8 cellular contexts compared by ENCODE assay signal in genomic region chr12:76878899-76879709, GRCh38. TPM values are rescaled to one million over a fixed set of nuclear protein-coding genes. Genes with fewer than 3 reads are reported as not detected.
DNase-seq lines count a peak whose midpoint lies in the region; TF ChIP-seq lines count a peak whose summit lies in the region.

Gene CSRP2 (minus strand): TSS chr12:76879019. CDS start chr12:76866260, 12,759 bp downstream.

- H3K23ac ChIP-seq in H9 (ENCODE audit: insufficient read length, low read depth, low read length): no peak within 1 kb of the TSS

- H2BK5ac ChIP-seq in H9 (ENCODE audit: insufficient read length, low read length): no peak within 1 kb of the TSS

- peaks cover 4% of the 10 kb centered on the region for H3K27me3 Mint-ChIP-seq in H9 (ENCODE audit: low read depth)
- peaks cover 55% of the 10 kb centered on the region for H3K27me3 Mint-ChIP-seq in activated naive CD8-positive, alpha-beta T cell treated with anti-CD3 and anti-CD28 coated beads for 36 hours

- H3K4me2 ChIP-seq in H9 (ENCODE audit: insufficient read depth, insufficient read length, low read length) (peak within 1 kb of the TSS; percentile 79), osteoblast (ENCODE audit: insufficient read depth, low read length) (peak within 1 kb of the TSS; percentile 94)

- H2AK5ac ChIP-seq in H9 (ENCODE audit: insufficient read length, low read length): no peak within 1 kb of the TSS

- peaks cover 0 to 2% (median 2%) of the 10 kb centered on the region in 3 experiments; a peak in 2 of 7 replicates for H3K36me3 Mint-ChIP-seq in H9 (ENCODE audit: insufficient read depth in 1 of 3, low read depth in 3 of 3)
- no peaks in the 10 kb centered on the region for H3K36me3 Mint-ChIP-seq in activated naive CD8-positive, alpha-beta T cell treated with anti-CD3 and anti-CD28 coated beads for 36 hours

- H4K8ac ChIP-seq in H9 (replicated peaks; ENCODE audit: insufficient read length, low read depth, low read length): no peak within 1 kb of the TSS

- peak within 1 kb of the TSS; percentile 97 for H3K14ac ChIP-seq in H9 (ENCODE audit: insufficient read depth, low read length)

- H3K27ac ChIP-seq in H9 (ENCODE audit: insufficient read length, low read depth, low read length): peak within 1 kb of the TSS; percentile 66
- no peak within 1 kb of the TSS for H3K27ac ChIP-seq in SK-N-MC
- H3K27ac ChIP-seq in osteoblast (ENCODE audit: low read depth, low read length): peak within 1 kb of the TSS; percentile 86
- H3K27ac ChIP-seq in thyroid gland: peak within 1 kb of the TSS; percentile 84 to 91 (median 85)

- H2BK20ac ChIP-seq in H9 (ENCODE audit: low read depth, low read length, poor library complexity, severe bottlenecking): no peak within 1 kb of the TSS

- H2BK15ac ChIP-seq in H9 (ENCODE audit: low read depth, low read length): no peak within 1 kb of the TSS

- peak within 1 kb of the TSS; percentile 92 to 97 for H3K4me3 Mint-ChIP-seq in H9
- peak within 1 kb of the TSS; percentile 92 for H3K4me3 Mint-ChIP-seq in activated naive CD8-positive, alpha-beta T cell treated with anti-CD3 and anti-CD28 coated beads for 36 hours

- intact Hi-C loops in head of caudate nucleus (cut with DNase I): no loop called here
- intact Hi-C loops in thyroid gland (cut with DNase I): no loop called here

- no peak within 1 kb of the TSS for H4K91ac ChIP-seq in H9 (ENCODE audit: insufficient read length, low read depth, low read length)

- H3K27me3 ChIP-seq in H9 (ENCODE audit: insufficient read depth, low read length) (no peaks in the 10 kb centered on the region), osteoblast (ENCODE audit: insufficient read depth, low read length) (no peaks in the 10 kb centered on the region), thyroid gland (no peaks in the 10 kb centered on the region)

- peaks cover 36 to 42% of the 10 kb centered on the region in 2 experiments for H3K4me1 Mint-ChIP-seq in H9
- H3K4me1 Mint-ChIP-seq in activated naive CD8-positive, alpha-beta T cell treated with anti-CD3 and anti-CD28 coated beads for 36 hours: peaks cover 11% of the 10 kb centered on the region

- peaks cover 5% of the 10 kb centered on the region for H3K79me1 ChIP-seq in H9 (ENCODE audit: insufficient read depth, low read depth, low read length, poor library complexity, severe bottlenecking)

- H3K23me2 ChIP-seq in H9 (ENCODE audit: insufficient read length, low read depth, low read length, poor library complexity, severe bottlenecking): peaks cover 4% of the 10 kb centered on the region

- TF ChIP-seq POLR2A in thyroid gland (IDR thresholded peaks at IDR 0.05): peak in 1 of 2 donors; percentile 97

- no peak within 1 kb of the TSS for H2BK120ac ChIP-seq in H9 (ENCODE audit: low read depth, low read length, poor library complexity, severe bottlenecking)

- H3K9me3 ChIP-seq in H9 (ENCODE audit: control insufficient read depth, low read depth, low read length) (no peaks in the 10 kb centered on the region), SK-N-MC (ENCODE audit: low read depth, low read length) (no peaks in the 10 kb centered on the region), osteoblast (ENCODE audit: low read depth, low read length) (no peaks in the 10 kb centered on the region), thyroid gland (no peaks in the 10 kb centered on the region)

- H3K4me3 ChIP-seq in SK-N-MC (peak within 1 kb of the TSS; percentile 89), osteoblast (ENCODE audit: insufficient read depth, low read length) (peak within 1 kb of the TSS; percentile 84), thyroid gland (replicated peaks in 1 of 3) (peak within 1 kb of the TSS; percentile 37 to 93 (median 73))

- H3K4me1 ChIP-seq in H9 (ENCODE audit: insufficient read depth, low read length) (peaks cover 7% of the 10 kb centered on the region; the same call in 1 of the 2 replicates), osteoblast (ENCODE audit: insufficient read depth, low read length) (peaks cover 7% of the 10 kb centered on the region), thyroid gland (peaks cover 12 to 15% of the 10 kb centered on the region in 2 donors)

- H3K9ac ChIP-seq in H9 (ENCODE audit: extremely low read depth, insufficient read length, low read length) (peak within 1 kb of the TSS; percentile 76), SK-N-MC (ENCODE audit: insufficient read length) (peak within 1 kb of the TSS; percentile 74)

- TF ChIP-seq CTCF in H9 (conservative IDR thresholded peaks at IDR 0.05) (peak; percentile 51; the same call in 2 of the 3 replicates), osteoblast (IDR thresholded peaks at IDR 0.05; ENCODE audit: extremely low read depth, low read depth, low read length) (peak; percentile 36), thyroid gland (IDR thresholded peaks at IDR 0.05) (peak in 1 of 6 experiments; percentile 25)

- no peak within 1 kb of the TSS for H3T11ph ChIP-seq in H9 (ENCODE audit: low read length)

- H4K5ac ChIP-seq in H9 (ENCODE audit: insufficient read length, low read depth, low read length): no peak within 1 kb of the TSS

- DNase-seq in GDM1 (lab: John Stamatoyannopoulos, UW) (peak; percentile 53), H9 (peak; percentile 98), MV-4-11 (lab: John Stamatoyannopoulos, UW) (peak; percentile 16), SK-N-MC (ENCODE audit: low read depth, low spot score) (no peak), head of caudate nucleus (peak; percentile 37 to 94 (median 83)), osteoblast (ENCODE audit: insufficient read length, low spot score, missing footprints) (peak; percentile 98), thyroid gland (peak; percentile 91 to 93)
- DNase-seq in activated naive CD8-positive, alpha-beta T cell treated with anti-CD3 and anti-CD28 coated beads for 36 hours: peak; percentile 74

- peak within 1 kb of the TSS; percentile 93 for H3K18ac ChIP-seq in H9 (ENCODE audit: insufficient read length, low read depth, low read length)

- H3K9me3 Mint-ChIP-seq in H9: no peaks in the 10 kb centered on the region
- H3K9me3 Mint-ChIP-seq in activated naive CD8-positive, alpha-beta T cell treated with anti-CD3 and anti-CD28 coated beads for 36 hours: no peaks in the 10 kb centered on the region

- no peak within 1 kb of the TSS for H3K56ac ChIP-seq in H9 (ENCODE audit: insufficient read length, low read depth, low read length)

- no CpG with 5 or more reads among the region's 71 CpGs for WGBS in H9 (ENCODE audit: extremely low coverage, insufficient read length, low lambda C conversion rate)
- 12 to 19% methylated on average over 12 to 28 of the region's 71 CpGs for WGBS in thyroid gland, 2 donors

- H3K79me2 ChIP-seq in H9 (ENCODE audit: insufficient read depth, low read length) (peaks cover 7% of the 10 kb centered on the region; the same call in 1 of the 2 replicates), osteoblast (ENCODE audit: insufficient read depth, low read length) (no peaks in the 10 kb centered on the region)

- H2AFZ ChIP-seq in H9 (ENCODE audit: low read length): no peak within 1 kb of the TSS
- H2AFZ ChIP-seq in osteoblast (ENCODE audit: low read length): peak within 1 kb of the TSS; percentile 92

- peak within 1 kb of the TSS; percentile 98 for H3K27ac Mint-ChIP-seq in H9
- H3K27ac Mint-ChIP-seq in activated naive CD8-positive, alpha-beta T cell treated with anti-CD3 and anti-CD28 coated beads for 36 hours: peak within 1 kb of the TSS; percentile 72

- H2BK12ac ChIP-seq in H9 (ENCODE audit: insufficient read length, low read depth, low read length): no peak within 1 kb of the TSS

- H4K20me1 ChIP-seq in H9 (ENCODE audit: control insufficient read depth, insufficient read depth, insufficient read length) (no peaks in the 10 kb centered on the region), osteoblast (ENCODE audit: insufficient read depth, low read length) (no peaks in the 10 kb centered on the region)

- H3K36me3 ChIP-seq in SK-N-MC (ENCODE audit: insufficient read depth, low read length) (no peaks in the 10 kb centered on the region), osteoblast (ENCODE audit: insufficient read depth, low read length) (no peaks in the 10 kb centered on the region), thyroid gland (no peaks in the 10 kb centered on the region)

- no peak within 1 kb of the TSS; the same call in 1 of the 2 replicates for H3K4ac ChIP-seq in H9 (ENCODE audit: low read depth, low read length)

RNA-seq across cellular contexts. Expression of gene CSRP2, which starts in this region (rescaled TPM):
- total RNA-seq in H9 (2021): 156 and 158 TPM in 2 replicates
- under 1 TPM; 0.76 to 0.78 TPM for total RNA-seq in activated naive CD8-positive, alpha-beta T cell treated with anti-CD3 and anti-CD28 coated beads for 36 hours
- total RNA-seq in osteoblast: 10.0 and 13.4 TPM in 2 replicates
- total RNA-seq in thyroid gland: 10 to 100 TPM; 42.1 to 65.1 (median 49.4) TPM

Comparison
In these comparisons a context has a peak if more than half of its experiments do, and no peak if none do; other contexts are left out.
1. Peak in DNase-seq in activated naive CD8-positive, alpha-beta T cell treated with anti-CD3 and anti-CD28 coated beads for 36 hours; RNA of the gene not detected or under 1 TPM.